11 cellular contexts compared by ENCODE assay signal in the genomic region with DNA sequence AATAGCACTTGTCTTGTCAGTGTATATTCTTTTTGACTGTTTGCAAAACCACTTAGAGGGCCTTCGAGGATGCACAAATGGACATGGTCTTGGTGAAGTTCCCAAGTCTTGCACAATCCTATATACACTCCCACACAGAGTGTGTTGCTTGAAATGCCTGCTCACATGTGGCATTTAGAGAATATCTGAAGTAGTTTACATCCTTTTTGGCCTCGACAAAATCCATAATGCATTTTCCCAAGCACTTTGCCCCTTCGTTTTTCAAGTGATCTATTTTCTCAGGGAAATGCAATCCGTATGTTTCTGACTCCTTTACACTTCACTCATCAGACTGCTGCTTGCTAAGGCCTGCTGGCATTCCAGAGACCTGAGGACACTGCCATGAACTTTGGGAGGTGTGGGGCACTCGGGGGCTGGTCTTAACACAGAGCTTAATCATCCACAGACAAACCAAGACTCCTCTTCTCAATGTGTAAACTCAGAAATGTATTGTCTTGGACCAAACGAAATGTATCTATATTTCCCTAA.
DNase-seq lines count a peak whose midpoint lies in the region; ATAC-seq and TF ChIP-seq lines count a peak whose summit lies in the region.
"Had no signal": no experiment of that assay in that cellular context is flagged by ENCODE, and none has a peak within 500 bp of the region (broad histone marks: within the 10 kb centered on the region; RNA-seq: fewer than 3 reads in every experiment).

No MANE protein-coding gene starts in this region.

- no peaks in the 10 kb centered on the region for H3K27me3 ChIP-seq in adipocyte (replicated peaks; ENCODE audit: control insufficient read depth, insufficient read depth, low read length)

- no peaks in the 10 kb centered on the region for H3K36me3 ChIP-seq in adipocyte (ENCODE audit: control insufficient read depth, insufficient read depth, low read length, severe bottlenecking)

- peak overlapping the region; percentile 40 for H3K9ac ChIP-seq in adipocyte (ENCODE audit: low read length)

- H3K9me3 ChIP-seq in adipocyte (ENCODE audit: control insufficient read depth, low read length): peaks cover 2% of the 10 kb centered on the region

- peaks cover 29% of the 10 kb centered on the region for H3K4me1 Mint-ChIP-seq in type B pancreatic cell (ENCODE audit: unreplicated experiment)
- H3K4me1 Mint-ChIP-seq: activated CD4-positive, alpha-beta memory T cell treated with anti-CD3 and anti-CD28 coated beads, Interleukin-2, amount 10 ng/mL, durations not matched to agents 7 days and 5 days had no signal

- peaks cover 21% of the 10 kb centered on the region for H3K4me1 ChIP-seq in adipocyte (ENCODE audit: control insufficient read depth, insufficient read depth, low read length)

- no peak for ATAC-seq in GM19463 (IDR thresholded peaks at IDR 0.05; ENCODE audit: unreplicated experiment)

- H3K9me3 Mint-ChIP-seq in type B pancreatic cell: peaks cover 12% of the 10 kb centered on the region

- H3K27me3 Mint-ChIP-seq in type B pancreatic cell: no peaks in the 10 kb centered on the region
- H3K27me3 Mint-ChIP-seq: activated CD4-positive, alpha-beta memory T cell treated with anti-CD3 and anti-CD28 coated beads, Interleukin-2, amount 10 ng/mL, durations not matched to agents 7 days and 5 days had no signal

- peaks cover 6% of the 10 kb centered on the region for H3K36me3 Mint-ChIP-seq in type B pancreatic cell

- no peak overlapping the region for H3K4me3 Mint-ChIP-seq in type B pancreatic cell
- H3K4me3 Mint-ChIP-seq: activated CD4-positive, alpha-beta memory T cell treated with anti-CD3 and anti-CD28 coated beads, Interleukin-2, amount 10 ng/mL, durations not matched to agents 7 days and 5 days had no signal

- H3K27ac Mint-ChIP-seq in type B pancreatic cell: no peak overlapping the region
- H3K27ac Mint-ChIP-seq: activated CD4-positive, alpha-beta memory T cell treated with anti-CD3 and anti-CD28 coated beads, Interleukin-2, amount 10 ng/mL, durations not matched to agents 7 days and 5 days had no signal

- no peak for TF ChIP-seq CTCF in type B pancreatic cell (conservative IDR thresholded peaks at IDR 0.05)

- DNase-seq in GM03348 (ENCODE audit: low spot score): peak; percentile 62
- peak; percentile 89 for DNase-seq in adipocyte (ENCODE audit: low read depth)
- peak; percentile 26 for DNase-seq in glomerular visceral epithelial cell (ENCODE audit: extremely low spot score)
- peak; percentile 42 for DNase-seq in retina
- no peak for DNase-seq in amniotic stem cell (lab: John Stamatoyannopoulos, UW)
- no peak for DNase-seq in type B pancreatic cell (ENCODE audit: extremely low spot score, unreplicated experiment)
- no peak for DNase-seq in occipital lobe (lab: John Stamatoyannopoulos, UW)
- DNase-seq: activated CD4-positive, alpha-beta memory T cell treated with anti-CD3 and anti-CD28 coated beads, Interleukin-2, amount 10 ng/mL, durations not matched to agents 7 days and 5 days; glutamatergic neuron; NCI-H510A treated with DMSO at 0.1 percent for 48 hours had no signal

- no peak overlapping the region for H3K4me3 ChIP-seq in adipocyte (ENCODE audit: low read length)

Comparison
In these comparisons a context has a peak if more than half of its experiments do, and no peak if none do; other contexts are left out.
1. DNase-seq: peak in GM03348 (single experiment), adipocyte (single experiment), glomerular visceral epithelial cell (single experiment) and retina (single experiment); none in amniotic stem cell (single experiment), type B pancreatic cell (single experiment) and occipital lobe (single experiment).